In the genomic region with DNA sequence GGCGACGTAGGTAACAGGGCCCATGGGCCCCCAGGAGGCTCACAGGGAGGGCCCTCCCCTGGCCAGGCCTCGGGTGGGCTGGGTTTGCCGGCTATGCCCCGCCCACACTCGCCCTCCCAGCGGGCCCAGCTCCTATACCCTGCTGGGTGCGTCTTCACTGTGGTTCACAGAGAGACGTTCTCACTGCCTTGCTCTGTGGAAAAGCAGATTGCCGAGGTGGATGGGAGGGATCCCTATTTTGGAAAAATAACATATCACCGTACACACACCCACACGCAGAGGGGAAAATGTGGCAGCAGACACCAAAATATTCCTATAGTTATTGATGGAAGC, we compare ENCODE assay signal across 1 cellular context.
TF ChIP-seq lines count a peak whose summit lies in the region.

No MANE protein-coding gene starts in this region.

TF ChIP-seq in HepG2, 621 proteins besides CTCF, POLR2A, EP300 and RAD21 (continued from another document):
- TF ChIP-seq, protein P1, sequence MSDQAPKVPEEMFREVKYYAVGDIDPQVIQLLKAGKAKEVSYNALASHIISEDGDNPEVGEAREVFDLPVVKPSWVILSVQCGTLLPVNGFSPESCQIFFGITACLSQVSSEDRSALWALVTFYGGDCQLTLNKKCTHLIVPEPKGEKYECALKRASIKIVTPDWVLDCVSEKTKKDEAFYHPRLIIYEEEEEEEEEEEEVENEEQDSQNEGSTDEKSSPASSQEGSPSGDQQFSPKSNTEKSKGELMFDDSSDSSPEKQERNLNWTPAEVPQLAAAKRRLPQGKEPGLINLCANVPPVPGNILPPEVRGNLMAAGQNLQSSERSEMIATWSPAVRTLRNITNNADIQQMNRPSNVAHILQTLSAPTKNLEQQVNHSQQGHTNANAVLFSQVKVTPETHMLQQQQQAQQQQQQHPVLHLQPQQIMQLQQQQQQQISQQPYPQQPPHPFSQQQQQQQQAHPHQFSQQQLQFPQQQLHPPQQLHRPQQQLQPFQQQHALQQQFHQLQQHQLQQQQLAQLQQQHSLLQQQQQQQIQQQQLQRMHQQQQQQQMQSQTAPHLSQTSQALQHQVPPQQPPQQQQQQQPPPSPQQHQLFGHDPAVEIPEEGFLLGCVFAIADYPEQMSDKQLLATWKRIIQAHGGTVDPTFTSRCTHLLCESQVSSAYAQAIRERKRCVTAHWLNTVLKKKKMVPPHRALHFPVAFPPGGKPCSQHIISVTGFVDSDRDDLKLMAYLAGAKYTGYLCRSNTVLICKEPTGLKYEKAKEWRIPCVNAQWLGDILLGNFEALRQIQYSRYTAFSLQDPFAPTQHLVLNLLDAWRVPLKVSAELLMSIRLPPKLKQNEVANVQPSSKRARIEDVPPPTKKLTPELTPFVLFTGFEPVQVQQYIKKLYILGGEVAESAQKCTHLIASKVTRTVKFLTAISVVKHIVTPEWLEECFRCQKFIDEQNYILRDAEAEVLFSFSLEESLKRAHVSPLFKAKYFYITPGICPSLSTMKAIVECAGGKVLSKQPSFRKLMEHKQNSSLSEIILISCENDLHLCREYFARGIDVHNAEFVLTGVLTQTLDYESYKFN (CRISPR knock-in tag; conservative IDR thresholded peaks at IDR 0.05), result no peak; the same call in 1 of the 2 replicates
- no peak for TF ChIP-seq MED13 (CRISPR knock-in tag; IDR thresholded peaks at IDR 0.05)
- TF ChIP-seq TAF15 (IDR thresholded peaks at IDR 0.05; ENCODE audit: low read depth, low read length, poor library complexity, severe bottlenecking), result no peak
- 0 out of 2 replicates have a peak, but pooled peaks have one; percentile 26 for TF ChIP-seq KDM3A (CRISPR knock-in tag; IDR thresholded peaks at IDR 0.05; ENCODE audit: low read depth)
- TF ChIP-seq, protein P2, sequence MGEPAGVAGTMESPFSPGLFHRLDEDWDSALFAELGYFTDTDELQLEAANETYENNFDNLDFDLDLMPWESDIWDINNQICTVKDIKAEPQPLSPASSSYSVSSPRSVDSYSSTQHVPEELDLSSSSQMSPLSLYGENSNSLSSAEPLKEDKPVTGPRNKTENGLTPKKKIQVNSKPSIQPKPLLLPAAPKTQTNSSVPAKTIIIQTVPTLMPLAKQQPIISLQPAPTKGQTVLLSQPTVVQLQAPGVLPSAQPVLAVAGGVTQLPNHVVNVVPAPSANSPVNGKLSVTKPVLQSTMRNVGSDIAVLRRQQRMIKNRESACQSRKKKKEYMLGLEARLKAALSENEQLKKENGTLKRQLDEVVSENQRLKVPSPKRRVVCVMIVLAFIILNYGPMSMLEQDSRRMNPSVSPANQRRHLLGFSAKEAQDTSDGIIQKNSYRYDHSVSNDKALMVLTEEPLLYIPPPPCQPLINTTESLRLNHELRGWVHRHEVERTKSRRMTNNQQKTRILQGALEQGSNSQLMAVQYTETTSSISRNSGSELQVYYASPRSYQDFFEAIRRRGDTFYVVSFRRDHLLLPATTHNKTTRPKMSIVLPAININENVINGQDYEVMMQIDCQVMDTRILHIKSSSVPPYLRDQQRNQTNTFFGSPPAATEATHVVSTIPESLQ (CRISPR knock-in tag; conservative IDR thresholded peaks at IDR 0.05), result no peak
- TF ChIP-seq GATAD2A (CRISPR knock-in tag; IDR thresholded peaks at IDR 0.05), result peak; percentile 33; the same call in 1 of the 2 replicates
- TF ChIP-seq ZNF556 (CRISPR knock-in tag; IDR thresholded peaks at IDR 0.05; ENCODE audit: borderline replicate concordance), result no peak
- TF ChIP-seq, protein P3, sequence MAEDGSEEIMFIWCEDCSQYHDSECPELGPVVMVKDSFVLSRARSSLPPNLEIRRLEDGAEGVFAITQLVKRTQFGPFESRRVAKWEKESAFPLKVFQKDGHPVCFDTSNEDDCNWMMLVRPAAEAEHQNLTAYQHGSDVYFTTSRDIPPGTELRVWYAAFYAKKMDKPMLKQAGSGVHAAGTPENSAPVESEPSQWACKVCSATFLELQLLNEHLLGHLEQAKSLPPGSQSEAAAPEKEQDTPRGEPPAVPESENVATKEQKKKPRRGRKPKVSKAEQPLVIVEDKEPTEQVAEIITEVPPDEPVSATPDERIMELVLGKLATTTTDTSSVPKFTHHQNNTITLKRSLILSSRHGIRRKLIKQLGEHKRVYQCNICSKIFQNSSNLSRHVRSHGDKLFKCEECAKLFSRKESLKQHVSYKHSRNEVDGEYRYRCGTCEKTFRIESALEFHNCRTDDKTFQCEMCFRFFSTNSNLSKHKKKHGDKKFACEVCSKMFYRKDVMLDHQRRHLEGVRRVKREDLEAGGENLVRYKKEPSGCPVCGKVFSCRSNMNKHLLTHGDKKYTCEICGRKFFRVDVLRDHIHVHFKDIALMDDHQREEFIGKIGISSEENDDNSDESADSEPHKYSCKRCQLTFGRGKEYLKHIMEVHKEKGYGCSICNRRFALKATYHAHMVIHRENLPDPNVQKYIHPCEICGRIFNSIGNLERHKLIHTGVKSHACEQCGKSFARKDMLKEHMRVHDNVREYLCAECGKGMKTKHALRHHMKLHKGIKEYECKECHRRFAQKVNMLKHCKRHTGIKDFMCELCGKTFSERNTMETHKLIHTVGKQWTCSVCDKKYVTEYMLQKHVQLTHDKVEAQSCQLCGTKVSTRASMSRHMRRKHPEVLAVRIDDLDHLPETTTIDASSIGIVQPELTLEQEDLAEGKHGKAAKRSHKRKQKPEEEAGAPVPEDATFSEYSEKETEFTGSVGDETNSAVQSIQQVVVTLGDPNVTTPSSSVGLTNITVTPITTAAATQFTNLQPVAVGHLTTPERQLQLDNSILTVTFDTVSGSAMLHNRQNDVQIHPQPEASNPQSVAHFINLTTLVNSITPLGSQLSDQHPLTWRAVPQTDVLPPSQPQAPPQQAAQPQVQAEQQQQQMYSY (CRISPR knock-in tag; IDR thresholded peaks at IDR 0.05), result no peak
- TF ChIP-seq SIN3B (IDR thresholded peaks at IDR 0.05; ENCODE audit: low read length), result no peak
- TF ChIP-seq SUZ12 (IDR thresholded peaks at IDR 0.05; ENCODE audit: low read depth, low read length), result no peak
- no peak for TF ChIP-seq ZNF337 (CRISPR knock-in tag; IDR thresholded peaks at IDR 0.05; ENCODE audit: borderline replicate concordance, low read depth)
- TF ChIP-seq, protein P4, sequence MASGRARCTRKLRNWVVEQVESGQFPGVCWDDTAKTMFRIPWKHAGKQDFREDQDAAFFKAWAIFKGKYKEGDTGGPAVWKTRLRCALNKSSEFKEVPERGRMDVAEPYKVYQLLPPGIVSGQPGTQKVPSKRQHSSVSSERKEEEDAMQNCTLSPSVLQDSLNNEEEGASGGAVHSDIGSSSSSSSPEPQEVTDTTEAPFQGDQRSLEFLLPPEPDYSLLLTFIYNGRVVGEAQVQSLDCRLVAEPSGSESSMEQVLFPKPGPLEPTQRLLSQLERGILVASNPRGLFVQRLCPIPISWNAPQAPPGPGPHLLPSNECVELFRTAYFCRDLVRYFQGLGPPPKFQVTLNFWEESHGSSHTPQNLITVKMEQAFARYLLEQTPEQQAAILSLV (CRISPR knock-in tag; IDR thresholded peaks at IDR 0.05; ENCODE audit: borderline replicate concordance), result no peak
- no peak for TF ChIP-seq PHF5A (CRISPR knock-in tag; IDR thresholded peaks at IDR 0.05; ENCODE audit: low read depth, unreplicated experiment)
- no peak for TF ChIP-seq TBL1XR1 (IDR thresholded peaks at IDR 0.05; ENCODE audit: borderline replicate concordance, low read length, partially characterized antibody)
- TF ChIP-seq, protein P5, sequence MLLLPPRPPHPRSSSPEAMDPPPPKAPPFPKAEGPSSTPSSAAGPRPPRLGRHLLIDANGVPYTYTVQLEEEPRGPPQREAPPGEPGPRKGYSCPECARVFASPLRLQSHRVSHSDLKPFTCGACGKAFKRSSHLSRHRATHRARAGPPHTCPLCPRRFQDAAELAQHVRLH (CRISPR knock-in tag; IDR thresholded peaks at IDR 0.05; ENCODE audit: borderline replicate concordance, low read depth), result no peak
- no peak for TF ChIP-seq KDM4B (CRISPR knock-in tag; IDR thresholded peaks at IDR 0.05)
- TF ChIP-seq SALL1 (CRISPR knock-in tag; IDR thresholded peaks at IDR 0.05), result no peak
- TF ChIP-seq NR1H2 (CRISPR knock-in tag; IDR thresholded peaks at IDR 0.05; ENCODE audit: borderline replicate concordance, low read depth), result no peak
- no peak for TF ChIP-seq TCF7L2 (IDR thresholded peaks at IDR 0.05; ENCODE audit: low read depth, low read length)
- TF ChIP-seq RELA (CRISPR knock-in tag; IDR thresholded peaks at IDR 0.05), result no peak
- no peak for TF ChIP-seq NFE2L1 (CRISPR knock-in tag; IDR thresholded peaks at IDR 0.05; ENCODE audit: borderline replicate concordance)
- TF ChIP-seq SIN3A (IDR thresholded peaks at IDR 0.05; ENCODE audit: borderline replicate concordance, low read depth, low read length), result no peak
- no peak for TF ChIP-seq AHR (CRISPR knock-in tag; IDR thresholded peaks at IDR 0.05)
- TF ChIP-seq GZF1 (CRISPR knock-in tag; IDR thresholded peaks at IDR 0.05), result no peak
- TF ChIP-seq ZNF121 (CRISPR knock-in tag; IDR thresholded peaks at IDR 0.05), result peak; percentile 69
- no peak for TF ChIP-seq ZNF589 (CRISPR knock-in tag; conservative IDR thresholded peaks at IDR 0.05)
- TF ChIP-seq, protein P6, sequence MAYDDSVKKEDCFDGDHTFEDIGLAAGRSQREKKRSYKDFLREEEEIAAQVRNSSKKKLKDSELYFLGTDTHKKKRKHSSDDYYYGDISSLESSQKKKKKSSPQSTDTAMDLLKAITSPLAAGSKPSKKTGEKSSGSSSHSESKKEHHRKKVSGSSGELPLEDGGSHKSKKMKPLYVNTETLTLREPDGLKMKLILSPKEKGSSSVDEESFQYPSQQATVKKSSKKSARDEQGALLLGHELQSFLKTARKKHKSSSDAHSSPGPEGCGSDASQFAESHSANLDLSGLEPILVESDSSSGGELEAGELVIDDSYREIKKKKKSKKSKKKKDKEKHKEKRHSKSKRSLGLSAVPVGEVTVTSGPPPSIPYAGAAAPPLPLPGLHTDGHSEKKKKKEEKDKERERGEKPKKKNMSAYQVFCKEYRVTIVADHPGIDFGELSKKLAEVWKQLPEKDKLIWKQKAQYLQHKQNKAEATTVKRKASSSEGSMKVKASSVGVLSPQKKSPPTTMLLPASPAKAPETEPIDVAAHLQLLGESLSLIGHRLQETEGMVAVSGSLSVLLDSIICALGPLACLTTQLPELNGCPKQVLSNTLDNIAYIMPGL (CRISPR knock-in tag; IDR thresholded peaks at IDR 0.05; ENCODE audit: borderline replicate concordance in 1 of 2, low read depth in 1 of 2), result no peak
- TF ChIP-seq ZKSCAN5 (CRISPR knock-in tag; IDR thresholded peaks at IDR 0.05), result no peak
- TF ChIP-seq MZF1 (CRISPR knock-in tag; IDR thresholded peaks at IDR 0.05; ENCODE audit: borderline replicate concordance), result no peak
- TF ChIP-seq, protein P7, sequence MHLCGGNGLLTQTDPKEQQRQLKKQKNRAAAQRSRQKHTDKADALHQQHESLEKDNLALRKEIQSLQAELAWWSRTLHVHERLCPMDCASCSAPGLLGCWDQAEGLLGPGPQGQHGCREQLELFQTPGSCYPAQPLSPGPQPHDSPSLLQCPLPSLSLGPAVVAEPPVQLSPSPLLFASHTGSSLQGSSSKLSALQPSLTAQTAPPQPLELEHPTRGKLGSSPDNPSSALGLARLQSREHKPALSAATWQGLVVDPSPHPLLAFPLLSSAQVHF (CRISPR knock-in tag; IDR thresholded peaks at IDR 0.05), result no peak
- no peak for TF ChIP-seq ERF (CRISPR knock-in tag; IDR thresholded peaks at IDR 0.05)
- TF ChIP-seq ZNF207 (IDR thresholded peaks at IDR 0.05; ENCODE audit: borderline replicate concordance), result no peak
- TF ChIP-seq, protein P8, sequence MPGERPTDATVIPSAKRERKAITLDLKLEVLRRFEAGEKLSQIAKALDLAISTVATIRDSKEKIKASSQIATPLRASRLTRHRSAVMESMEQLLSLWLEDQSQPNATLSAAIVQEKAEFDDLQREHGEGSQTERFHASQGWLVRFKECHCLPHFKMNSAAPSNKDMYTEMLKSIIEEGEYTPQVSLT (CRISPR knock-in tag; IDR thresholded peaks at IDR 0.05; ENCODE audit: borderline replicate concordance, low read depth), result no peak
- no peak for TF ChIP-seq SATB2 (CRISPR knock-in tag; IDR thresholded peaks at IDR 0.05)
- no peak for TF ChIP-seq GPN1 (CRISPR knock-in tag; IDR thresholded peaks at IDR 0.05; ENCODE audit: borderline replicate concordance)
- TF ChIP-seq SAP130 (CRISPR knock-in tag; IDR thresholded peaks at IDR 0.05; ENCODE audit: low read depth), result peak; percentile 28
- TF ChIP-seq KAT8 (CRISPR knock-in tag; IDR thresholded peaks at IDR 0.05), result peak; percentile 25; the same call in 1 of the 2 replicates
- TF ChIP-seq, protein P9, sequence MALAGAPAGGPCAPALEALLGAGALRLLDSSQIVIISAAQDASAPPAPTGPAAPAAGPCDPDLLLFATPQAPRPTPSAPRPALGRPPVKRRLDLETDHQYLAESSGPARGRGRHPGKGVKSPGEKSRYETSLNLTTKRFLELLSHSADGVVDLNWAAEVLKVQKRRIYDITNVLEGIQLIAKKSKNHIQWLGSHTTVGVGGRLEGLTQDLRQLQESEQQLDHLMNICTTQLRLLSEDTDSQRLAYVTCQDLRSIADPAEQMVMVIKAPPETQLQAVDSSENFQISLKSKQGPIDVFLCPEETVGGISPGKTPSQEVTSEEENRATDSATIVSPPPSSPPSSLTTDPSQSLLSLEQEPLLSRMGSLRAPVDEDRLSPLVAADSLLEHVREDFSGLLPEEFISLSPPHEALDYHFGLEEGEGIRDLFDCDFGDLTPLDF (CRISPR knock-in tag; IDR thresholded peaks at IDR 0.05), result no peak
- TF ChIP-seq ZNF232 (CRISPR knock-in tag; IDR thresholded peaks at IDR 0.05; ENCODE audit: borderline replicate concordance), result no peak
- 0 out of 2 replicates have a peak, but pooled peaks have one; percentile 37 for TF ChIP-seq HOXD1 (CRISPR knock-in tag; IDR thresholded peaks at IDR 0.05)
- TF ChIP-seq MYC (CRISPR knock-in tag; IDR thresholded peaks at IDR 0.05; ENCODE audit: borderline replicate concordance), result peak; percentile 48; the same call in 1 of the 2 replicates
